In the genomic region with DNA sequence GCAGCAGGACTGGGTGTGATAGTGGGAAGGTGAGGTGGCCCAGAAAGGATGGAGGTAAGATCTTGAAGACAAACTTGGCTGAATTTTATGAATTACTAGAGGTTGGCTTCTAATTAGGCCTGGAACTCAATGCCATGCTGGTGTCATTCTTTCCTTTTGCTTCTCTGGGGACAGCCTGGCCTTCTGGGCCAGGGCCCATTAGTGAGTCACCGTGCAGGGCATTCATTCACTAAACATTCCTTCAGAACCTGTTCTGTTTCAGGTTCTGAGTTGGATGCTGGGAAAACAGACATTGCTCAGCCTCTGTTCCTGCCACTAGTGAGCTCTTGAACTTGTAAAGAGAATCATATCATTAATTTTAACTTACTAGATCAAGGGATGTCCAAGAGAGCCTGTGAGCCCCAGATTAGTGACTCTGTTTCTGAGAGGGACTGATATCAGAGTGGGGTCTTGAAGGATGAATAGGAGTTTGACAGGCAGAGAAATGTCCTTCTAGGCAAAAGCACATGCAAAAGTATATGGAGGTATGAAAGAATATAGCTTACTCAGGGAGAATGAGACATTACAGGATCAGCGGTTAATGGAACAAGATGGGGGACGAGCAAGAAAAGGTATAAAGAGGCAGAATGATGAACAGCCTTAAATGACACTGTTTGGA, we compare ENCODE assay signal across 1 cellular context.
TF ChIP-seq lines count a peak whose summit lies in the region.

No MANE protein-coding gene starts in this region.

TF ChIP-seq in neural cell, 6 proteins besides CTCF, POLR2A, EP300 and RAD21:
- TF ChIP-seq, protein P1, sequence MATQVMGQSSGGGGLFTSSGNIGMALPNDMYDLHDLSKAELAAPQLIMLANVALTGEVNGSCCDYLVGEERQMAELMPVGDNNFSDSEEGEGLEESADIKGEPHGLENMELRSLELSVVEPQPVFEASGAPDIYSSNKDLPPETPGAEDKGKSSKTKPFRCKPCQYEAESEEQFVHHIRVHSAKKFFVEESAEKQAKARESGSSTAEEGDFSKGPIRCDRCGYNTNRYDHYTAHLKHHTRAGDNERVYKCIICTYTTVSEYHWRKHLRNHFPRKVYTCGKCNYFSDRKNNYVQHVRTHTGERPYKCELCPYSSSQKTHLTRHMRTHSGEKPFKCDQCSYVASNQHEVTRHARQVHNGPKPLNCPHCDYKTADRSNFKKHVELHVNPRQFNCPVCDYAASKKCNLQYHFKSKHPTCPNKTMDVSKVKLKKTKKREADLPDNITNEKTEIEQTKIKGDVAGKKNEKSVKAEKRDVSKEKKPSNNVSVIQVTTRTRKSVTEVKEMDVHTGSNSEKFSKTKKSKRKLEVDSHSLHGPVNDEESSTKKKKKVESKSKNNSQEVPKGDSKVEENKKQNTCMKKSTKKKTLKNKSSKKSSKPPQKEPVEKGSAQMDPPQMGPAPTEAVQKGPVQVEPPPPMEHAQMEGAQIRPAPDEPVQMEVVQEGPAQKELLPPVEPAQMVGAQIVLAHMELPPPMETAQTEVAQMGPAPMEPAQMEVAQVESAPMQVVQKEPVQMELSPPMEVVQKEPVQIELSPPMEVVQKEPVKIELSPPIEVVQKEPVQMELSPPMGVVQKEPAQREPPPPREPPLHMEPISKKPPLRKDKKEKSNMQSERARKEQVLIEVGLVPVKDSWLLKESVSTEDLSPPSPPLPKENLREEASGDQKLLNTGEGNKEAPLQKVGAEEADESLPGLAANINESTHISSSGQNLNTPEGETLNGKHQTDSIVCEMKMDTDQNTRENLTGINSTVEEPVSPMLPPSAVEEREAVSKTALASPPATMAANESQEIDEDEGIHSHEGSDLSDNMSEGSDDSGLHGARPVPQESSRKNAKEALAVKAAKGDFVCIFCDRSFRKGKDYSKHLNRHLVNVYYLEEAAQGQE (IDR thresholded peaks at IDR 0.05; ENCODE audit: borderline replicate concordance): no peak
